Comparison of ENCODE assay signal across 8 cellular contexts in the genomic region with DNA sequence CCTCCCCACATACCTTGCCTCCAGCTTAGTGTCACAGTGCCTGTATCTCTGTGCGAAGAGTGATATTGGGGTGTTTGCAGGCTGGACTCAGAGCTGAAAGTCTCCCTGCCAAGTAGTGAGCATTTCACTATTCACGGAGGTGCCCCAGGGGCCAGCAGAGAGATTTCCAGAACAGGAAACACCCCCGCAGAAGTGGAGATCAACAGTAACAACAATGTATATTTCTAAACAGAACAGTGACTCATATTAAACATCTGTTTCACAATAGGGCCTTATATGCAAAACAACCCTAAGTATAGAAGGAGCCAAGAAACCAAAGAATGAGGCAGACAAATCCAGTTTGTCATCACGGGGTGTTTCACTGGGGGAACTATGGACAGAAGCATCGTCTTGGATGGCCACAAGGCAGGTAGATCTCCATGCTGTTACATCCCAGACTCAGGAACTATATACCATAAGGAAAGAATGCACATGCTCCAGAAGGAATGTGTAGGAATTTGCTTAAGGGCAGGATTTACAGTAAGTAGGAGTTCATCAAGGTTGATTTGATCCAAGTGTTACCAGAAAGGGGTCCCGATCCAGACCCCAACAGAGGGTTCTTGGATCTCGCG. TPM values are rescaled to one million over a fixed set of nuclear protein-coding genes. Genes with fewer than 3 reads are reported as not detected.
DNase-seq lines count a peak whose midpoint lies in the region; ATAC-seq, FAIRE-seq and TF ChIP-seq lines count a peak whose summit lies in the region.

No MANE protein-coding gene starts in this region.

- H3K27ac ChIP-seq in breast epithelium (no peak overlapping the region), esophagus squamous epithelium (peak overlapping the region; percentile 49 to 80 (median 67)), small intestine (ENCODE audit: low read depth in 1 of 2, low read length in 1 of 2) (peak overlapping the region in 1 of 2 donors; percentile 89), neural progenitor cell (no peak overlapping the region)

- H3K9ac ChIP-seq in neural progenitor cell = no peak overlapping the region

- H2AFZ ChIP-seq in neural progenitor cell (replicated peaks) = no peak overlapping the region

- H3K27ac Mint-ChIP-seq in MCF 10A (ENCODE audit: low read depth, unreplicated experiment) = peak overlapping the region; percentile 95
- H3K27ac Mint-ChIP-seq in neural progenitor cell = no peak overlapping the region

- H3K79me2 ChIP-seq in neural progenitor cell (ENCODE audit: low read depth) = no peaks in the 10 kb centered on the region

- CTCF ChIA-PET in MCF 10A (lab: Yijun Ruan, JAX) = interaction anchor here (0.7 to 0.8 kb wide), 2 partner anchors 16 to 81 kb away, joined by 3 read pairs; no protein-coding TSS in a partner anchor

- intact Hi-C loops in MCF 10A (cut with micrococcal nuclease) = loop anchor here (10.0 kb wide), 1 partner anchor 68 kb away; a partner anchor contains a TSS
- intact Hi-C loops in breast epithelium (cut with DNase I; ENCODE audit: low total_unique reads) = no loop called here
- intact Hi-C loops in esophagus squamous epithelium (cut with DNase I) = no loop called here

- H3K36me3 Mint-ChIP-seq in MCF 10A (ENCODE audit: insufficient read depth, unreplicated experiment) (no peaks in the 10 kb centered on the region), neural progenitor cell (no peaks in the 10 kb centered on the region)

- H3K4me3 ChIP-seq in breast epithelium = no peak overlapping the region
- peak overlapping the region in 1 of 4 donors; percentile 18 for H3K4me3 ChIP-seq in esophagus squamous epithelium
- no peak overlapping the region for H3K4me3 ChIP-seq in small intestine (ENCODE audit: low read depth in 1 of 2, low read length in 2 of 2)
- H3K4me3 ChIP-seq in neural progenitor cell = no peak overlapping the region

- H3K27me3 ChIP-seq in breast epithelium = no peaks in the 10 kb centered on the region
- H3K27me3 ChIP-seq in esophagus squamous epithelium = no peaks in the 10 kb centered on the region
- no peaks in the 10 kb centered on the region for H3K27me3 ChIP-seq in small intestine (ENCODE audit: control insufficient read depth in 2 of 2, insufficient read depth in 2 of 2, low read length in 2 of 2)
- H3K27me3 ChIP-seq in neural progenitor cell = no peaks in the 10 kb centered on the region

- WGBS in esophagus squamous epithelium, 2 donors = 24 to 27% methylated on average over 8 of the region's 8 CpGs
- WGBS in small intestine, 3 donors = 46 to 52% (median 51%) methylated on average over 8 of the region's 8 CpGs

- H3K9me3 Mint-ChIP-seq in MCF 10A (ENCODE audit: unreplicated experiment) (no peaks in the 10 kb centered on the region), neural progenitor cell (no peaks in the 10 kb centered on the region)

- DNase-seq in MCF 10A (ENCODE audit: unreplicated experiment) (peak; percentile 96), breast epithelium (ENCODE audit: low spot score in 2 of 2) (no peak), SK-MEL-5 (ENCODE audit: low read depth, low spot score) (peak; percentile 79), esophagus squamous epithelium (lab: John Stamatoyannopoulos, UW) (no peak), small intestine (peak; percentile 13), D721Med (ENCODE audit: insufficient read length, low spot score) (no peak), neural progenitor cell (ENCODE audit: low spot score) (no peak)

- no peaks in the 10 kb centered on the region for H4K20me1 ChIP-seq in neural progenitor cell (ENCODE audit: low read depth)

- no peaks in the 10 kb centered on the region for H3K9me3 ChIP-seq in breast epithelium
- no peaks in the 10 kb centered on the region for H3K9me3 ChIP-seq in esophagus squamous epithelium
- no peaks in the 10 kb centered on the region for H3K9me3 ChIP-seq in small intestine (ENCODE audit: control insufficient read depth, low read depth)
- H3K9me3 ChIP-seq in neural progenitor cell (ENCODE audit: low read depth) = no peaks in the 10 kb centered on the region

- ATAC-seq in HG03025 (IDR thresholded peaks at IDR 0.05; ENCODE audit: low FRiP score, unreplicated experiment) = peak; percentile 84

- POLR2A ChIA-PET in MCF 10A (lab: Yijun Ruan, JAX) = interaction anchor here (0.8 to 2.5 kb wide), 4 partner anchors 13 to 72 kb away, joined by 3 to 7 read pairs (median 4); a partner anchor contains a TSS

- H3K36me3 ChIP-seq in breast epithelium = no peaks in the 10 kb centered on the region
- no peaks in the 10 kb centered on the region for H3K36me3 ChIP-seq in esophagus squamous epithelium
- no peaks in the 10 kb centered on the region for H3K36me3 ChIP-seq in small intestine (ENCODE audit: control insufficient read depth in 2 of 2, insufficient read depth in 2 of 2, low read length in 2 of 2)
- H3K36me3 ChIP-seq in neural progenitor cell = no peaks in the 10 kb centered on the region

- FAIRE-seq in small intestine (lab: Jason Lieb, UNC) = no peak
- no peak for FAIRE-seq in D721Med (lab: Jason Lieb, UNC)

- H3F3A ChIP-seq in neural progenitor cell (ENCODE audit: low read depth) = no peaks in the 10 kb centered on the region

- H3K4me1 ChIP-seq in breast epithelium (no peaks in the 10 kb centered on the region), esophagus squamous epithelium (peaks cover 9 to 21% (median 16%) of the 10 kb centered on the region in 3 donors), small intestine (ENCODE audit: control insufficient read depth in 2 of 2, insufficient read depth in 1 of 2, low read depth in 1 of 2, low read length in 1 of 2) (no peaks in the 10 kb centered on the region), neural progenitor cell (no peaks in the 10 kb centered on the region)

- in situ Hi-C loops in SK-MEL-5 (cut with HindIII; ENCODE audit: low pct_unique_long_range_greater_than_20kb, low sequenced_read_pairs) = no loop called here

- TF ChIP-seq CTCF in MCF 10A (IDR thresholded peaks at IDR 0.05; ENCODE audit: unreplicated experiment) (no peak), breast epithelium (IDR thresholded peaks at IDR 0.05) (no peak), esophagus squamous epithelium (IDR thresholded peaks at IDR 0.05) (no peak), D721Med (IDR thresholded peaks at IDR 0.05; ENCODE audit: insufficient read depth, missing control alignments) (no peak), neural progenitor cell (IDR thresholded peaks at IDR 0.05) (no peak)

- no peaks in the 10 kb centered on the region for H3K27me3 Mint-ChIP-seq in MCF 10A (ENCODE audit: insufficient read depth, unreplicated experiment)
- peaks cover 4% of the 10 kb centered on the region for H3K27me3 Mint-ChIP-seq in neural progenitor cell (ENCODE audit: insufficient read depth, low read depth)

- H3K4me1 Mint-ChIP-seq in MCF 10A (ENCODE audit: insufficient read depth, unreplicated experiment) (peaks cover 14% of the 10 kb centered on the region), neural progenitor cell (no peaks in the 10 kb centered on the region)

- H3K4me3 Mint-ChIP-seq in MCF 10A (ENCODE audit: unreplicated experiment) (peak overlapping the region; percentile 49), neural progenitor cell (no peak overlapping the region)

- no TSS peak for BruUV-seq in MCF 10A (replicated peaks; lab: Mats Ljungman, UMichigan)

- H3K4me2 ChIP-seq in neural progenitor cell = no peak overlapping the region

- TF ChIP-seq POLR2A in breast epithelium (IDR thresholded peaks at IDR 0.05) = no peak
- TF ChIP-seq POLR2A in esophagus squamous epithelium (IDR thresholded peaks at IDR 0.05) = no peak

RNA-seq across cellular contexts. Expression of a gene that starts 29.3 kb away (rescaled TPM):
- total RNA-seq in MCF 10A (2022) (not detected in 2 replicates), breast epithelium (1 to 10 TPM in 1 of 3 donors, not detected in 2; 1.3 TPM), esophagus squamous epithelium (1 to 10 TPM in 3 of 4 donors, not detected in 1; 2.2 to 3.9 (median 2.9) TPM), neural progenitor cell (ENCODE audit: low replicate concordance) (not detected in 2 replicates)
- total RNA-seq in SK-MEL-5 (2014; rRNA removed; shearing (Covaris generic)) = not detected in 2 replicates
- not detected in 2 replicates for polyA plus RNA-seq in SK-MEL-5 (2015; cell fraction: cytosol; rRNA removed)
- polyA plus RNA-seq in SK-MEL-5 (2015; cell fraction: nucleus; rRNA removed) = 3.4 TPM in 1 of 2 replicates, not detected in the other
- 10 to 100 TPM in 2 of 3 donors, 1 to 10 TPM in 1; 2.9 to 76.7 (median 34.9) TPM for polyA plus RNA-seq in small intestine

RNA-seq across cellular contexts. Expression of a gene that starts 35.9 kb away (rescaled TPM):
- total RNA-seq in MCF 10A (2022) (36.1 and 38.6 TPM in 2 replicates), breast epithelium (10 to 100 TPM; 36.6 to 47.7 (median 39.0) TPM), esophagus squamous epithelium (10 to 100 TPM; 27.0 to 38.2 (median 33.5) TPM), neural progenitor cell (ENCODE audit: low replicate concordance) (15.4 and 52.7 TPM in 2 replicates)
- total RNA-seq in SK-MEL-5 (2014; rRNA removed; shearing (Covaris generic)) = 70.4 and 83.4 TPM in 2 replicates
- 149 and 167 TPM in 2 replicates for polyA plus RNA-seq in SK-MEL-5 (2015; cell fraction: cytosol; rRNA removed)
- polyA plus RNA-seq in SK-MEL-5 (2015; cell fraction: nucleus; rRNA removed) = 31.1 and 51.2 TPM in 2 replicates
- polyA plus RNA-seq in small intestine = 10 to 100 TPM; 56.6 to 67.0 (median 59.4) TPM

Comparison
In these comparisons a context has a peak if more than half of its experiments do, and no peak if none do; other contexts are left out.
1. DNase-seq: peak in MCF 10A (single experiment), SK-MEL-5 (single experiment) and small intestine (single experiment); none in breast epithelium (0 of 2), esophagus squamous epithelium (single experiment), D721Med (single experiment) and neural progenitor cell (single experiment).
2. H3K27ac ChIP-seq: peak in esophagus squamous epithelium (4 of 4); none in breast epithelium (0 of 2) and neural progenitor cell (single experiment).